Comparison of ENCODE assay signal across 8 cellular contexts in the genomic region with DNA sequence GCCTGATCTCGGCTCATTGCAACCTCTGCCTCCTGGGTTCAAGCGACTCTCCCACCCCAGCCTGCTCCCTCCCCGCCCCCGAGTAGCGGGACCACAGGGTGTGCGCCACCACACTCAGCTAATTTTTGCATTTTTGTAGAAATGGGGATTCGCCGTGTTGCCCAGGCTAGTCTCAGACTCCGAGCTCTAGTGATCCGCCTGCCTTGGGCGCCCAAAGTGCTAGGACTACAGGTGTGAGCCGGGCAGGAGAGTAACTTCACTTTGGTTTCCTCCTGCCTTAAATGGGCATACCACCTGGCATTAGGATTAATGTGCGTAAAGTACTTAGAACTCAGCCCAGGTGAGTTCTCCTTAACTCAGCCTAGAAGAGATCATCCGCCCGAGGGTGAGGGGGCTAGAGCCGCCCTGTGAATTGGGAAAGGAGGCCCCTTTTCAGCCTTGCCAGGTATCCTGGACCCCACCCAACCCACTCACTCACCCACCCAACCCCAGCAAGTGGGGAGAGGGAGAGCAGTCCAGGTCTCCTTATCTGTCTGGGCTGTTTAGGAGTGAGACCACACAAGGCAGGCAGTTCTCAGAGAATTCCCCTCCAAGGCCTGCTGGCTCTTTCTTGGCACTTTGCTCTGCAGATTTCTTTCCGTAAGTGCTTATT. TPM values are rescaled to one million over a fixed set of nuclear protein-coding genes. Genes with fewer than 3 reads are reported as not detected.
DNase-seq lines count a peak whose midpoint lies in the region.

No MANE protein-coding gene starts in this region.

- H3K9ac ChIP-seq in subcutaneous abdominal adipose tissue (ENCODE audit: low read length in 5 of 5) = peak overlapping the region; percentile 44 to 98 (median 89)

- peaks cover 22% of the 10 kb centered on the region for H3K36me3 Mint-ChIP-seq in activated CD4-positive, alpha-beta T cell treated with anti-CD3 and anti-CD28 coated beads, Interleukin-2, amount 10 ng/mL, durations not matched to agents 24 days and 14 days (ENCODE audit: low read depth)
- H3K36me3 Mint-ChIP-seq in activated CD4-positive, alpha-beta memory T cell treated with anti-CD3 and anti-CD28 coated beads for 36 hours = peaks cover 30% of the 10 kb centered on the region
- peaks cover 14 to 20% (median 16%) of the 10 kb centered on the region in 3 donors for H3K36me3 Mint-ChIP-seq in immature natural killer cell

- POLR2A ChIA-PET in activated CD4-positive, alpha-beta memory T cell treated with anti-CD3 and anti-CD28 coated beads for 36 hours (lab: Charles Lee) = interaction anchor here (2.3 to 3.9 kb wide), 2 partner anchors 30 kb away, joined by 22 read pairs; a partner anchor contains a TSS

- peak overlapping the region; percentile 71 to 100 (median 86) for H3K4me3 ChIP-seq in subcutaneous abdominal adipose tissue (ENCODE audit: low read depth in 1 of 5, low read length in 5 of 5)

- H3K27me3 ChIP-seq in subcutaneous abdominal adipose tissue (ENCODE audit: control insufficient read depth in 5 of 5, insufficient read depth in 4 of 5, low read length in 5 of 5) = no peaks in the 10 kb centered on the region

- H3K4me3 Mint-ChIP-seq in activated CD4-positive, alpha-beta T cell treated with anti-CD3 and anti-CD28 coated beads, Interleukin-2, amount 10 ng/mL, durations not matched to agents 24 days and 14 days = peak overlapping the region; percentile 45
- H3K4me3 Mint-ChIP-seq in activated CD4-positive, alpha-beta memory T cell treated with anti-CD3 and anti-CD28 coated beads for 36 hours = peak overlapping the region; percentile 85
- H3K4me3 Mint-ChIP-seq in immature natural killer cell = peak overlapping the region; percentile 36 to 91 (median 89)

- H3K4me1 ChIP-seq in subcutaneous abdominal adipose tissue (ENCODE audit: control insufficient read depth in 5 of 5, insufficient read depth in 5 of 5, low read length in 5 of 5) = peaks cover 13 to 58% (median 44%) of the 10 kb centered on the region in 5 donors

- peaks cover 51% of the 10 kb centered on the region for H3K4me1 Mint-ChIP-seq in activated CD4-positive, alpha-beta T cell treated with anti-CD3 and anti-CD28 coated beads, Interleukin-2, amount 10 ng/mL, durations not matched to agents 24 days and 14 days
- peaks cover 44% of the 10 kb centered on the region for H3K4me1 Mint-ChIP-seq in activated CD4-positive, alpha-beta memory T cell treated with anti-CD3 and anti-CD28 coated beads for 36 hours (ENCODE audit: low read depth)
- peaks cover 61 to 68% of the 10 kb centered on the region in 2 donors for H3K4me1 Mint-ChIP-seq in immature natural killer cell

- peaks cover 0 to 22% (median 20%) of the 10 kb centered on the region in 5 donors for H3K36me3 ChIP-seq in subcutaneous abdominal adipose tissue (ENCODE audit: control insufficient read depth in 5 of 5, insufficient read depth in 5 of 5, low read length in 5 of 5)

- no peaks in the 10 kb centered on the region for H3K9me3 ChIP-seq in subcutaneous abdominal adipose tissue (ENCODE audit: control insufficient read depth in 5 of 5, low read length in 5 of 5)

- CTCF ChIA-PET in activated CD4-positive, alpha-beta memory T cell treated with anti-CD3 and anti-CD28 coated beads for 36 hours (lab: Charles Lee) = interaction anchor here (4.5 kb wide), 1 partner anchor 8 kb away, joined by 54 read pairs; no protein-coding TSS in a partner anchor

- peak overlapping the region; percentile 58 for H3K27ac Mint-ChIP-seq in activated CD4-positive, alpha-beta T cell treated with anti-CD3 and anti-CD28 coated beads, Interleukin-2, amount 10 ng/mL, durations not matched to agents 24 days and 14 days
- H3K27ac Mint-ChIP-seq in activated CD4-positive, alpha-beta memory T cell treated with anti-CD3 and anti-CD28 coated beads for 36 hours = peak overlapping the region; percentile 94
- H3K27ac Mint-ChIP-seq in immature natural killer cell = peak overlapping the region; percentile 91 to 99 (median 99)

- H3K27ac ChIP-seq in subcutaneous abdominal adipose tissue (ENCODE audit: low read depth, low read length) = peak overlapping the region; percentile 99

- H3K27me3 Mint-ChIP-seq in activated CD4-positive, alpha-beta T cell treated with anti-CD3 and anti-CD28 coated beads, Interleukin-2, amount 10 ng/mL, durations not matched to agents 24 days and 14 days = no peaks in the 10 kb centered on the region
- no peaks in the 10 kb centered on the region for H3K27me3 Mint-ChIP-seq in activated CD4-positive, alpha-beta memory T cell treated with anti-CD3 and anti-CD28 coated beads for 36 hours
- H3K27me3 Mint-ChIP-seq in immature natural killer cell (ENCODE audit: low read depth in 3 of 3) = peaks cover 75 to 84% (median 81%) of the 10 kb centered on the region in 3 donors

- intact Hi-C loops in activated CD4-positive, alpha-beta T cell treated with anti-CD3 and anti-CD28 coated beads, Interleukin-2, amount 10 ng/mL, durations not matched to agents 24 days and 14 days (cut with micrococcal nuclease) = no loop called here
- intact Hi-C loops in activated CD4-positive, alpha-beta memory T cell treated with anti-CD3 and anti-CD28 coated beads for 36 hours (cut with micrococcal nuclease) = no loop called here

- H3K9me3 Mint-ChIP-seq in activated CD4-positive, alpha-beta T cell treated with anti-CD3 and anti-CD28 coated beads, Interleukin-2, amount 10 ng/mL, durations not matched to agents 24 days and 14 days = no peaks in the 10 kb centered on the region
- H3K9me3 Mint-ChIP-seq in activated CD4-positive, alpha-beta memory T cell treated with anti-CD3 and anti-CD28 coated beads for 36 hours = no peaks in the 10 kb centered on the region
- H3K9me3 Mint-ChIP-seq in immature natural killer cell = peaks cover 0 to 13% (median 0%) of the 10 kb centered on the region in 6 donors

- DNase-seq in activated CD4-positive, alpha-beta T cell treated with anti-CD3 and anti-CD28 coated beads, Interleukin-2, amount 10 ng/mL, durations not matched to agents 24 days and 14 days = peak; percentile 69
- no peak for DNase-seq in activated CD4-positive, alpha-beta T cell treated with anti-CD3 and anti-CD28 coated beads, Interleukin-2, amount 50 U/mL, for 48 hours
- DNase-seq in activated CD4-positive, alpha-beta memory T cell treated with anti-CD3 and anti-CD28 coated beads for 36 hours = no peak
- DNase-seq in immature natural killer cell = no peak
- no peak for DNase-seq in AG08396 (ENCODE audit: low spot score)
- DNase-seq in NCI-H2107 (lab: John Stamatoyannopoulos, UW) = no peak
- DNase-seq in stimulated activated CD4-positive, alpha-beta T cell treated with anti-CD3 and anti-CD28 coated beads, Interleukin-4, amount 100 ng/mL, for 24 hours = no peak

RNA-seq across cellular contexts. Expression of a gene that starts 1.3 kb away (rescaled TPM):
- total RNA-seq in activated CD4-positive, alpha-beta T cell treated with anti-CD3 and anti-CD28 coated beads, Interleukin-2, amount 10 ng/mL, durations not matched to agents 24 days and 14 days = 35.7 and 39.9 TPM in 2 replicates
- total RNA-seq in activated CD4-positive, alpha-beta memory T cell treated with anti-CD3 and anti-CD28 coated beads for 36 hours = 100 to 1,000 TPM; 104 to 118 TPM
- polyA plus RNA-seq in immature natural killer cell = 100 to 1,000 TPM; 305 to 745 (median 318) TPM

RNA-seq across cellular contexts. Expression of a gene that starts 7.1 kb away (rescaled TPM):
- total RNA-seq in activated CD4-positive, alpha-beta T cell treated with anti-CD3 and anti-CD28 coated beads, Interleukin-2, amount 10 ng/mL, durations not matched to agents 24 days and 14 days = 42.0 and 46.1 TPM in 2 replicates
- 10 to 100 TPM; 74.9 to 80.6 TPM for total RNA-seq in activated CD4-positive, alpha-beta memory T cell treated with anti-CD3 and anti-CD28 coated beads for 36 hours
- 1 to 10 TPM in 2 of 3 donors, not detected in 1; 3.7 to 4.3 TPM for polyA plus RNA-seq in immature natural killer cell

RNA-seq across cellular contexts. Expression of a gene that starts 14.2 kb away (rescaled TPM):
- total RNA-seq in activated CD4-positive, alpha-beta T cell treated with anti-CD3 and anti-CD28 coated beads, Interleukin-2, amount 10 ng/mL, durations not matched to agents 24 days and 14 days = 36.0 and 38.7 TPM in 2 replicates
- total RNA-seq in activated CD4-positive, alpha-beta memory T cell treated with anti-CD3 and anti-CD28 coated beads for 36 hours = 10 to 100 TPM; 22.2 to 26.9 TPM
- 10 to 100 TPM; 41.6 to 64.7 (median 41.8) TPM for polyA plus RNA-seq in immature natural killer cell

RNA-seq across cellular contexts. Expression of a gene that starts 14.5 kb away (rescaled TPM):
- total RNA-seq in activated CD4-positive, alpha-beta T cell treated with anti-CD3 and anti-CD28 coated beads, Interleukin-2, amount 10 ng/mL, durations not matched to agents 24 days and 14 days = 47.1 and 50.6 TPM in 2 replicates
- 10 to 100 TPM; 41.6 to 43.8 TPM for total RNA-seq in activated CD4-positive, alpha-beta memory T cell treated with anti-CD3 and anti-CD28 coated beads for 36 hours
- 10 to 100 TPM; 18.9 to 48.1 (median 31.6) TPM for polyA plus RNA-seq in immature natural killer cell

RNA-seq across cellular contexts. Expression of a gene that starts 30.4 kb away (rescaled TPM):
- 2,597 and 2,671 TPM in 2 replicates for total RNA-seq in activated CD4-positive, alpha-beta T cell treated with anti-CD3 and anti-CD28 coated beads, Interleukin-2, amount 10 ng/mL, durations not matched to agents 24 days and 14 days
- 1,000 to 10,000 TPM; 3,682 to 3,746 TPM for total RNA-seq in activated CD4-positive, alpha-beta memory T cell treated with anti-CD3 and anti-CD28 coated beads for 36 hours
- 1,000 to 10,000 TPM in 1 of 3 donors, 100 to 1,000 TPM in 2; 733 to 1,627 (median 903) TPM for polyA plus RNA-seq in immature natural killer cell
